Comparison of ENCODE assay signal across 9 cellular contexts in the genomic region with DNA sequence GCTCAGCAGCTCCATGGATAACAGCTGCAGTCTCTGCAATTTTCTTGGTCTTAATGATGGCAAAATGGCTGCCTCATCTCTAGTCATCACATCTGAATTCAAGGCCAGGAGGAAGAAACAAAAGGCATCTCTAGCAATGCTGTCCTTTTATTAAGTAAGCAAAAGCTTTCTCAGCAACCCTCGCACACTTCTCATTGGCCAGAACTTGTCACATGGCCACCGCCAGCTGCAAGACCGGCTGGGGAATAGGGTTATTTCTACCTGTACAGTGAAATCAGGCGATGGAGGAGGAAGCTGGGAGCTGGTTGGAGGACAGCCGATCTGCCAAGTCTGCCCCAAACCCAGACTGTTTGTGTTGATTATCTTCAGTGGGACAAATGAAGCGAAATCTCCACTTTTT. TPM values are rescaled to one million over a fixed set of nuclear protein-coding genes. Genes with fewer than 3 reads are reported as not detected.
"Had no signal": no experiment of that assay in that cellular context is flagged by ENCODE, and none has a peak within 500 bp of the region (broad histone marks: within the 10 kb centered on the region; RNA-seq: fewer than 3 reads in every experiment).

No MANE protein-coding gene starts in this region.

- DNase-seq: H9, HCEC 1CT, IMR-90, Kasumi-1, KG1 had no signal

- ATAC-seq: GM23338 had no signal

- H3K4me3 ChIP-seq: GM23338 had no signal

- H3K4me2 ChIP-seq: GM23338 had no signal

- H3K27ac ChIP-seq: HL-60 had no signal

RNA-seq across cellular contexts. Expression of a gene that starts 33.4 kb away (rescaled TPM):
- total RNA-seq: GM23338, H4, H9, HT1080, IMR-90 had no signal
- polyA plus RNA-seq: GM23338, IMR-90 had no signal
